ENCODE assay signal across 1 cellular context in the genomic region with DNA sequence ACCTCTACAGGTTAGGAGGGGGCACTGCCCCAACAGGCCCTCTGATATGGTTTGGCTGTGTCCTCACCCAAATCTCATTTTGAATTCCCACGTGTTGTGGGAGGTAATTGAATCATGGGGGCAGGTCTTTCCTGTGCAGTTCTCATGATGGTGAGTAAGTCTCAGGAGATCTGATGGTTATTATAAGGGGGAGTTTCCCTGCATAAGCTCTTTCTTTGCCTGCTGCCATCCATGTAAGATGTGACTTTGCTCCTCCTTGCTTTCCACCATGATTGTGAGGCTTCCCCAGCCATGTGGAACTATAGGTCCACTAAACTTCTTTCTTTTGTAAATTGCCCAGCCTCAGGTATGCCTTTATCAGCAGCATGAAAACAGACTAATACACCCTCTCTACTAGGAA.
TF ChIP-seq lines count a peak whose summit lies in the region.

No MANE protein-coding gene starts in this region.

TF ChIP-seq in GM12878, 131 proteins besides CTCF, POLR2A, EP300 and RAD21:
- TF ChIP-seq RELB (IDR thresholded peaks at IDR 0.05; ENCODE audit: low read depth), result 0 out of 2 replicates have a peak, but pooled peaks have one; percentile 33
- peak; percentile 33 for TF ChIP-seq MEF2B (IDR thresholded peaks at IDR 0.05; ENCODE audit: partially characterized antibody, poor library complexity, severe bottlenecking)
- TF ChIP-seq, protein P1, sequence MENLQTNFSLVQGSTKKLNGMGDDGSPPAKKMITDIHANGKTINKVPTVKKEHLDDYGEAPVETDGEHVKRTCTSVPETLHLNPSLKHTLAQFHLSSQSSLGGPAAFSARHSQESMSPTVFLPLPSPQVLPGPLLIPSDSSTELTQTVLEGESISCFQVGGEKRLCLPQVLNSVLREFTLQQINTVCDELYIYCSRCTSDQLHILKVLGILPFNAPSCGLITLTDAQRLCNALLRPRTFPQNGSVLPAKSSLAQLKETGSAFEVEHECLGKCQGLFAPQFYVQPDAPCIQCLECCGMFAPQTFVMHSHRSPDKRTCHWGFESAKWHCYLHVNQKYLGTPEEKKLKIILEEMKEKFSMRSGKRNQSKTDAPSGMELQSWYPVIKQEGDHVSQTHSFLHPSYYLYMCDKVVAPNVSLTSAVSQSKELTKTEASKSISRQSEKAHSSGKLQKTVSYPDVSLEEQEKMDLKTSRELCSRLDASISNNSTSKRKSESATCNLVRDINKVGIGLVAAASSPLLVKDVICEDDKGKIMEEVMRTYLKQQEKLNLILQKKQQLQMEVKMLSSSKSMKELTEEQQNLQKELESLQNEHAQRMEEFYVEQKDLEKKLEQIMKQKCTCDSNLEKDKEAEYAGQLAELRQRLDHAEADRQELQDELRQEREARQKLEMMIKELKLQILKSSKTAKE (IDR thresholded peaks at IDR 0.05; ENCODE audit: low read depth, poor library complexity, severe bottlenecking), result peak; percentile 19
